9 cellular contexts compared by ENCODE assay signal in genomic region chr9:99778308-99778707, GRCh38. TPM values are rescaled to one million over a fixed set of nuclear protein-coding genes. Genes with fewer than 3 reads are reported as not detected.
A peak's percentile ranks its signal among the peaks of the same experiment; 100 is the strongest.
DNase-seq lines count a peak whose midpoint lies in the region; TF ChIP-seq lines count a peak whose summit lies in the region.
"Had no signal": no experiment of that assay in that cellular context is flagged by ENCODE, and none has a peak within 500 bp of the region (broad histone marks: within the 10 kb centered on the region; RNA-seq: fewer than 3 reads in every experiment).

No MANE protein-coding gene starts in this region.

- H3K23ac ChIP-seq in H9 (ENCODE audit: insufficient read length, low read depth, low read length) = no peak overlapping the region

- H2AK5ac ChIP-seq in H9 (ENCODE audit: insufficient read length, low read length) = no peak overlapping the region

- H3K18ac ChIP-seq in H9 (ENCODE audit: insufficient read length, low read depth, low read length) = no peak overlapping the region

- H3K9me3 ChIP-seq in H9 (ENCODE audit: control insufficient read depth, low read depth, low read length) = no peaks in the 10 kb centered on the region
- H3K9me3 ChIP-seq: right atrium auricular region had no signal

- no peaks in the 10 kb centered on the region for H3K79me1 ChIP-seq in H9 (ENCODE audit: insufficient read depth, low read depth, low read length, poor library complexity, severe bottlenecking)

- no peak overlapping the region for H4K5ac ChIP-seq in H9 (ENCODE audit: insufficient read length, low read depth, low read length)

- no peak overlapping the region for H4K8ac ChIP-seq in H9 (replicated peaks; ENCODE audit: insufficient read length, low read depth, low read length)

- H3K9ac ChIP-seq in H9 (ENCODE audit: extremely low read depth, insufficient read length, low read length) = no peak overlapping the region

- no peaks in the 10 kb centered on the region for H3K79me2 ChIP-seq in ACC112 (ENCODE audit: control insufficient read depth, insufficient read depth, low read length, unreplicated experiment)
- H3K79me2 ChIP-seq in H9 (ENCODE audit: insufficient read depth, low read length) = no peaks in the 10 kb centered on the region

- no peak for TF ChIP-seq CTCF in H9 (conservative IDR thresholded peaks at IDR 0.05)

- no peak overlapping the region for H3K4me2 ChIP-seq in H9 (ENCODE audit: insufficient read depth, insufficient read length, low read length)

- H3K4me1 ChIP-seq in ACC112 (ENCODE audit: control insufficient read depth, insufficient read depth, low read length, unreplicated experiment) = peaks cover 9% of the 10 kb centered on the region
- H3K4me1 ChIP-seq in H9 (ENCODE audit: insufficient read depth, low read length) = peaks cover under 1% of the 10 kb centered on the region; the same call in 1 of the 2 replicates
- H3K4me1 ChIP-seq: right atrium auricular region had no signal

- no CpG with 5 or more reads among the region's 2 CpGs for WGBS in H9 (ENCODE audit: extremely low coverage, insufficient read length, low lambda C conversion rate)

- peak overlapping the region; percentile 76 for H3K27ac Mint-ChIP-seq in activated naive CD8-positive, alpha-beta T cell treated with anti-CD3 and anti-CD28 coated beads for 36 hours
- H3K27ac Mint-ChIP-seq in H9 = no peak overlapping the region

- H2AFZ ChIP-seq in ACC112 (ENCODE audit: low read length, unreplicated experiment) (peak overlapping the region; percentile 26), H9 (ENCODE audit: low read length) (no peak overlapping the region)

- H3T11ph ChIP-seq in H9 (ENCODE audit: low read length) = no peak overlapping the region

- no peak overlapping the region for H2BK120ac ChIP-seq in H9 (ENCODE audit: low read depth, low read length, poor library complexity, severe bottlenecking)

- H2BK5ac ChIP-seq in H9 (ENCODE audit: insufficient read length, low read length) = no peak overlapping the region

- DNase-seq in HCEC 1CT = peak; percentile 88
- peak; percentile 49 for DNase-seq in activated naive CD8-positive, alpha-beta T cell treated with anti-CD3 and anti-CD28 coated beads for 36 hours
- DNase-seq in kidney glomerular epithelial cell (lab: John Stamatoyannopoulos, UW) = peak; percentile 76
- no peak for DNase-seq in NCI-H2107 (lab: John Stamatoyannopoulos, UW)
- no peak for DNase-seq in H9
- no peak for DNase-seq in T-helper 9 cell
- no peak for DNase-seq in HT-29 (ENCODE audit: low spot score)

- no peak overlapping the region for H3K4me3 ChIP-seq in ACC112 (ENCODE audit: low read depth, low read length)
- H3K4me3 ChIP-seq: right atrium auricular region had no signal

- peaks cover 17% of the 10 kb centered on the region for H3K4me1 Mint-ChIP-seq in activated naive CD8-positive, alpha-beta T cell treated with anti-CD3 and anti-CD28 coated beads for 36 hours
- peaks cover 5 to 11% of the 10 kb centered on the region in 2 experiments for H3K4me1 Mint-ChIP-seq in H9

- no peak overlapping the region for H3K4ac ChIP-seq in H9 (ENCODE audit: low read depth, low read length)

- peaks cover 2% of the 10 kb centered on the region for H3K9me3 Mint-ChIP-seq in activated naive CD8-positive, alpha-beta T cell treated with anti-CD3 and anti-CD28 coated beads for 36 hours
- peaks cover 0 to 3% of the 10 kb centered on the region in 2 experiments; a peak in 2 of 5 replicates for H3K9me3 Mint-ChIP-seq in H9

- H3K27me3 Mint-ChIP-seq in activated naive CD8-positive, alpha-beta T cell treated with anti-CD3 and anti-CD28 coated beads for 36 hours = peaks cover 13% of the 10 kb centered on the region
- H3K27me3 Mint-ChIP-seq in H9 (ENCODE audit: low read depth) = peaks cover 2% of the 10 kb centered on the region

- H3K23me2 ChIP-seq in H9 (ENCODE audit: insufficient read length, low read depth, low read length, poor library complexity, severe bottlenecking) = no peaks in the 10 kb centered on the region

- no peak overlapping the region for H3K4me3 Mint-ChIP-seq in activated naive CD8-positive, alpha-beta T cell treated with anti-CD3 and anti-CD28 coated beads for 36 hours
- H3K4me3 Mint-ChIP-seq in H9 = no peak overlapping the region

- H3K36me3 ChIP-seq in ACC112 (ENCODE audit: insufficient read depth, low read length) = no peaks in the 10 kb centered on the region
- H3K36me3 ChIP-seq: right atrium auricular region had no signal

- H3K36me3 Mint-ChIP-seq in activated naive CD8-positive, alpha-beta T cell treated with anti-CD3 and anti-CD28 coated beads for 36 hours = no peaks in the 10 kb centered on the region
- peaks cover 0 to 4% (median 0%) of the 10 kb centered on the region in 3 experiments; a peak in 1 of 7 replicates for H3K36me3 Mint-ChIP-seq in H9 (ENCODE audit: insufficient read depth in 1 of 3, low read depth in 3 of 3)

- no peaks in the 10 kb centered on the region for H4K20me1 ChIP-seq in H9 (ENCODE audit: control insufficient read depth, insufficient read depth, insufficient read length)

- H3K14ac ChIP-seq in H9 (ENCODE audit: insufficient read depth, low read length) = no peak overlapping the region

- H2BK12ac ChIP-seq in H9 (ENCODE audit: insufficient read length, low read depth, low read length) = no peak overlapping the region

- H3K27ac ChIP-seq in ACC112 (ENCODE audit: low read depth, low read length) (no peak overlapping the region), H9 (ENCODE audit: insufficient read length, low read depth, low read length) (no peak overlapping the region)
- H3K27ac ChIP-seq: right atrium auricular region had no signal

- H3K56ac ChIP-seq in H9 (ENCODE audit: insufficient read length, low read depth, low read length) = no peak overlapping the region

- no peak overlapping the region for H2BK20ac ChIP-seq in H9 (ENCODE audit: low read depth, low read length, poor library complexity, severe bottlenecking)

- H4K91ac ChIP-seq in H9 (ENCODE audit: insufficient read length, low read depth, low read length) = no peak overlapping the region

- H2BK15ac ChIP-seq in H9 (ENCODE audit: low read depth, low read length) = no peak overlapping the region

- H3K27me3 ChIP-seq in ACC112 (ENCODE audit: insufficient read depth, low read length) = no peaks in the 10 kb centered on the region
- H3K27me3 ChIP-seq in H9 (ENCODE audit: insufficient read depth, low read length) = no peaks in the 10 kb centered on the region
- H3K27me3 ChIP-seq: right atrium auricular region had no signal

RNA-seq across cellular contexts. Expression of gene NR4A3, which starts 43.4 kb away (rescaled TPM):
- 10 to 100 TPM; 35.7 to 36.9 TPM for total RNA-seq in activated naive CD8-positive, alpha-beta T cell treated with anti-CD3 and anti-CD28 coated beads for 36 hours
- total RNA-seq in H9 (2021) = 0.20 and 0.24 TPM in 2 replicates
- total RNA-seq in HT-29 (2014; rRNA removed; shearing (Covaris generic)) = 0.13 TPM in 1 of 2 replicates, not detected in the other

Comparison
In these comparisons a context has a peak if more than half of its experiments do, and no peak if none do; other contexts are left out.
1. DNase-seq: peak in HCEC 1CT (single experiment), activated naive CD8-positive, alpha-beta T cell treated with anti-CD3 and anti-CD28 coated beads for 36 hours (single experiment) and kidney glomerular epithelial cell (single experiment); none in NCI-H2107 (single experiment), H9 (single experiment), T-helper 9 cell (single experiment) and HT-29 (single experiment).
2. RNA of gene NR4A3, which starts 43.4 kb away (total RNA-seq): 35.7 to 36.9 TPM in activated naive CD8-positive, alpha-beta T cell treated with anti-CD3 and anti-CD28 coated beads for 36 hours; 0.20 to 0.24 TPM in H9 and 0.13 TPM in HT-29; every median in the first group is over 10 times any median in the second.